ENCODE assay signal across 20 cellular contexts in the genomic region with DNA sequence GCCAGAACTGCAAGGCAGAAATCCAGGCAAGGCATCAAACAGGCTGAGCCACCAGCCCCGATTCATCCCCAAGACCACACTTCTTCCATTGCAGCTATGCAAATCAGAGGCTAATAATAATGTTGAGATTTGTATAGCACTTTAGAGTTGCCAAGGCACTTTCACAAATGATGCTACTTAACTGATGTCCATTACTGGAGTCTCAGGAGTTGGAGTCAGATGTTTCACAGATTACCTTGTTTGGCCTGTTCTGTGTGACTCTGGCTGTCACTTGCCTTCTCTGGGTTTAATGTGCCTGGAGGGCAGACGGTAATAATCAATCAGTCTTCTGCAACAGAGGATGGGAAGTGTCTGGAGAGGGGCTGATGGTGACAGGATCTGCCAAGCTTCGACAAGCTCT. TPM values are rescaled to one million over a fixed set of nuclear protein-coding genes. Genes with fewer than 3 reads are reported as not detected.
DNase-seq lines count a peak whose midpoint lies in the region; ATAC-seq and TF ChIP-seq lines count a peak whose summit lies in the region.
"Had no signal": no experiment of that assay in that cellular context is flagged by ENCODE, and none has a peak within 500 bp of the region (broad histone marks: within the 10 kb centered on the region; RNA-seq: fewer than 3 reads in every experiment).

No MANE protein-coding gene starts in this region.

- peaks cover 40% of the 10 kb centered on the region for H3K36me3 Mint-ChIP-seq in activated CD4-positive, alpha-beta T cell treated with anti-CD3 and anti-CD28 coated beads, Interleukin-2, amount 10 ng/mL, durations not matched to agents 24 days and 14 days (ENCODE audit: low read depth)
- H3K36me3 Mint-ChIP-seq in CD8-positive, alpha-beta T cell, result peaks cover 52% of the 10 kb centered on the region
- peaks cover 21% of the 10 kb centered on the region for H3K36me3 Mint-ChIP-seq in activated CD8-positive, alpha-beta T cell treated with anti-CD3 and anti-CD28 coated beads for 36 hours (ENCODE audit: low read depth)

- H3K4ac ChIP-seq in neuronal stem cell (ENCODE audit: low read length), result no peak overlapping the region

- peak overlapping the region; percentile 66 for H3K27ac Mint-ChIP-seq in activated CD4-positive, alpha-beta T cell treated with anti-CD3 and anti-CD28 coated beads, Interleukin-2, amount 10 ng/mL, durations not matched to agents 24 days and 14 days
- H3K27ac Mint-ChIP-seq in CD8-positive, alpha-beta T cell, result no peak overlapping the region
- peak overlapping the region; percentile 76 for H3K27ac Mint-ChIP-seq in activated CD8-positive, alpha-beta T cell treated with anti-CD3 and anti-CD28 coated beads for 36 hours

- H3K4me2 ChIP-seq in neuronal stem cell (ENCODE audit: insufficient read depth, low read length, poor library complexity, severe bottlenecking), result no peak overlapping the region

- no peak overlapping the region for H3K4me3 ChIP-seq in CD8-positive, alpha-beta T cell (ENCODE audit: low read depth, low read length)
- no peak overlapping the region for H3K4me3 ChIP-seq in neuronal stem cell (ENCODE audit: low read length in 2 of 2)
- H3K4me3 ChIP-seq: pancreas, upper lobe of right lung had no signal

- POLR2A ChIA-PET in CD8-positive, alpha-beta T cell (lab: Charles Lee), result no interaction called here
- POLR2A ChIA-PET in activated CD8-positive, alpha-beta T cell treated with anti-CD3 and anti-CD28 coated beads for 36 hours (lab: Charles Lee), result interaction anchor here (0.6 to 1.2 kb wide), 2 partner anchors 20 to 79 kb away, joined by 3 to 4 read pairs; no protein-coding TSS in a partner anchor

- no peaks in the 10 kb centered on the region for H3K9me3 ChIP-seq in CD8-positive, alpha-beta T cell (ENCODE audit: low read length)
- H3K9me3 ChIP-seq in neuronal stem cell (replicated peaks in 1 of 2; ENCODE audit: control insufficient read depth in 2 of 2, insufficient read depth in 1 of 2, low read depth in 1 of 2, low read length in 2 of 2), result no peaks in the 10 kb centered on the region
- H3K9me3 ChIP-seq: pancreas, upper lobe of right lung had no signal

- no peak overlapping the region for H2BK15ac ChIP-seq in neuronal stem cell (ENCODE audit: low read length)

- no peak for DNase-seq in activated CD4-positive, alpha-beta T cell treated with anti-CD3 and anti-CD28 coated beads, Interleukin-2, amount 10 ng/mL, durations not matched to agents 24 days and 14 days
- DNase-seq in activated CD4-positive, alpha-beta T cell treated with anti-CD3 and anti-CD28 coated beads, Interleukin-2, amount 50 U/mL, for 4 hours, result no peak
- no peak for DNase-seq in CD8-positive, alpha-beta T cell
- no peak for DNase-seq in activated CD8-positive, alpha-beta T cell treated with anti-CD3 and anti-CD28 coated beads for 36 hours
- DNase-seq in neuronal stem cell (ENCODE audit: low spot score) (no peak), NCI-H2196 treated with DMSO at 0.1 percent for 48 hours (lab: John Stamatoyannopoulos, UW; ENCODE audit: unreplicated experiment) (no peak), head of caudate nucleus (no peak), cerebellum (ENCODE audit: low spot score) (no peak)
- DNase-seq: activated naive CD8-positive, alpha-beta T cell treated with anti-CD3 and anti-CD28 coated beads, Interleukin-2, amount 10 ng/mL, durations not matched to agents 7 days and 5 days; effector CD4-positive, alpha-beta T cell; GF-D8; GOT3; KG1; NCI-H1092 treated with DMSO at 0.1 percent for 48 hours; NCI-H2171 treated with DMSO at 0.1 percent for 48 hours; pancreas; SIG-M5; small intestine; upper lobe of right lung had no signal

- CTCF ChIA-PET in CD8-positive, alpha-beta T cell (lab: Charles Lee), result interaction anchor here (1.2 to 2.6 kb wide), 2 partner anchors 13 to 80 kb away, joined by 3 to 11 read pairs; no protein-coding TSS in a partner anchor
- CTCF ChIA-PET in activated CD8-positive, alpha-beta T cell treated with anti-CD3 and anti-CD28 coated beads for 36 hours (lab: Charles Lee), result interaction anchor here (1.6 to 4.9 kb wide), 2 partner anchors 32 to 80 kb away, joined by 3 to 26 read pairs; no protein-coding TSS in a partner anchor

- H3K9me3 Mint-ChIP-seq in activated CD4-positive, alpha-beta T cell treated with anti-CD3 and anti-CD28 coated beads, Interleukin-2, amount 10 ng/mL, durations not matched to agents 24 days and 14 days, result no peaks in the 10 kb centered on the region
- no peaks in the 10 kb centered on the region for H3K9me3 Mint-ChIP-seq in CD8-positive, alpha-beta T cell
- no peaks in the 10 kb centered on the region for H3K9me3 Mint-ChIP-seq in activated CD8-positive, alpha-beta T cell treated with anti-CD3 and anti-CD28 coated beads for 36 hours
- H3K9me3 Mint-ChIP-seq: activated naive CD8-positive, alpha-beta T cell treated with anti-CD3 and anti-CD28 coated beads, Interleukin-2, amount 10 ng/mL, durations not matched to agents 7 days and 5 days had no signal

- no peak for ATAC-seq in CD8-positive, alpha-beta T cell
- ATAC-seq in activated CD8-positive, alpha-beta T cell treated with anti-CD3 and anti-CD28 coated beads for 36 hours, result no peak
- ATAC-seq: pancreas, upper lobe of right lung had no signal

- H3K4me1 ChIP-seq in CD8-positive, alpha-beta T cell (ENCODE audit: insufficient read depth, low read length), result peaks cover 37% of the 10 kb centered on the region
- peaks cover 3 to 16% of the 10 kb centered on the region in 2 donors for H3K4me1 ChIP-seq in neuronal stem cell (ENCODE audit: control insufficient read depth in 2 of 2, insufficient read depth in 1 of 2, low read depth in 1 of 2, low read length in 2 of 2)
- H3K4me1 ChIP-seq: pancreas had no signal

- no peak overlapping the region for H3K23ac ChIP-seq in neuronal stem cell (ENCODE audit: low read depth, low read length, poor library complexity)

- H2AK5ac ChIP-seq in neuronal stem cell (ENCODE audit: low read depth, low read length), result no peak overlapping the region

- no peak overlapping the region for H3K9ac ChIP-seq in neuronal stem cell (ENCODE audit: low read depth, low read length, poor library complexity)

- H3K4me3 Mint-ChIP-seq in activated CD4-positive, alpha-beta T cell treated with anti-CD3 and anti-CD28 coated beads, Interleukin-2, amount 10 ng/mL, durations not matched to agents 24 days and 14 days, result no peak overlapping the region
- no peak overlapping the region for H3K4me3 Mint-ChIP-seq in CD8-positive, alpha-beta T cell
- H3K4me3 Mint-ChIP-seq in activated CD8-positive, alpha-beta T cell treated with anti-CD3 and anti-CD28 coated beads for 36 hours, result no peak overlapping the region
- H3K4me3 Mint-ChIP-seq: activated naive CD8-positive, alpha-beta T cell treated with anti-CD3 and anti-CD28 coated beads, Interleukin-2, amount 10 ng/mL, durations not matched to agents 7 days and 5 days had no signal

- WGBS in neuronal stem cell (ENCODE audit: extremely low coverage in 2 of 2, insufficient read length in 2 of 2, insufficient replicate concordance in 1 of 2), 2 donors, result no CpG with 5 or more reads among the region's 3 CpGs

- intact Hi-C loops in activated CD4-positive, alpha-beta T cell treated with anti-CD3 and anti-CD28 coated beads, Interleukin-2, amount 10 ng/mL, durations not matched to agents 24 days and 14 days (cut with micrococcal nuclease), result no loop called here
- intact Hi-C loops in CD8-positive, alpha-beta T cell (cut with DNase I, micrococcal nuclease), result loop anchor here in 1 of 2 experiments (10.0 kb wide), 1 partner anchor 416 kb away; no protein-coding TSS in a partner anchor
- intact Hi-C loops in activated CD8-positive, alpha-beta T cell treated with anti-CD3 and anti-CD28 coated beads for 36 hours (cut with micrococcal nuclease), result no loop called here
- intact Hi-C loops in head of caudate nucleus (cut with DNase I), result no loop called here

- H3K36me3 ChIP-seq in CD8-positive, alpha-beta T cell (ENCODE audit: insufficient read depth, low read length), result peaks cover 46% of the 10 kb centered on the region
- H3K36me3 ChIP-seq in neuronal stem cell (replicated peaks in 1 of 2; ENCODE audit: control insufficient read depth in 2 of 2, insufficient read depth in 2 of 2, low read length in 2 of 2), result no peaks in the 10 kb centered on the region
- H3K36me3 ChIP-seq: pancreas, upper lobe of right lung had no signal

- no peak for TF ChIP-seq CTCF in CD8-positive, alpha-beta T cell (IDR thresholded peaks at IDR 0.05)
- no peak for TF ChIP-seq CTCF in activated CD8-positive, alpha-beta T cell treated with anti-CD3 and anti-CD28 coated beads for 36 hours (IDR thresholded peaks at IDR 0.05)

- no peak overlapping the region for H4K8ac ChIP-seq in neuronal stem cell (ENCODE audit: low read depth, low read length)

- no peaks in the 10 kb centered on the region for H3K27me3 ChIP-seq in CD8-positive, alpha-beta T cell (ENCODE audit: insufficient read depth, low read length)
- peaks cover 0 to 53% (median 0%) of the 10 kb centered on the region in 3 experiments for H3K27me3 ChIP-seq in neuronal stem cell (ENCODE audit: control insufficient read depth in 3 of 3, insufficient read depth in 3 of 3, low read depth in 1 of 3, low read length in 3 of 3)
- H3K27me3 ChIP-seq: pancreas, upper lobe of right lung had no signal

- H2AFZ ChIP-seq in neuronal stem cell (ENCODE audit: low read length), result no peak overlapping the region

- peak overlapping the region; percentile 11 for H2BK120ac ChIP-seq in neuronal stem cell (ENCODE audit: low read depth, low read length)

- no peaks in the 10 kb centered on the region for H3K79me1 ChIP-seq in neuronal stem cell (ENCODE audit: low read depth, low read length)

- H3K27ac ChIP-seq in CD8-positive, alpha-beta T cell (ENCODE audit: low read depth, low read length), result peak overlapping the region; percentile 19
- no peak overlapping the region for H3K27ac ChIP-seq in neuronal stem cell (replicated peaks; ENCODE audit: low read length)
- H3K27ac ChIP-seq: pancreas, upper lobe of right lung had no signal

- no peak overlapping the region for H3K18ac ChIP-seq in neuronal stem cell (ENCODE audit: low read length)

- H3K27me3 Mint-ChIP-seq in activated CD4-positive, alpha-beta T cell treated with anti-CD3 and anti-CD28 coated beads, Interleukin-2, amount 10 ng/mL, durations not matched to agents 24 days and 14 days, result no peaks in the 10 kb centered on the region
- no peaks in the 10 kb centered on the region for H3K27me3 Mint-ChIP-seq in CD8-positive, alpha-beta T cell (ENCODE audit: low read depth)
- H3K27me3 Mint-ChIP-seq in activated CD8-positive, alpha-beta T cell treated with anti-CD3 and anti-CD28 coated beads for 36 hours, result no peaks in the 10 kb centered on the region
- H3K27me3 Mint-ChIP-seq: activated naive CD8-positive, alpha-beta T cell treated with anti-CD3 and anti-CD28 coated beads, Interleukin-2, amount 10 ng/mL, durations not matched to agents 7 days and 5 days had no signal

- no peak overlapping the region for H2BK5ac ChIP-seq in neuronal stem cell (ENCODE audit: low read length)

- peak overlapping the region; percentile 3 for H3K14ac ChIP-seq in neuronal stem cell (ENCODE audit: low read length)

- H4K91ac ChIP-seq in neuronal stem cell (ENCODE audit: low read depth, low read length, poor library complexity), result no peak overlapping the region

- no peak overlapping the region for H2BK12ac ChIP-seq in neuronal stem cell (ENCODE audit: low read length)

- peaks cover 13% of the 10 kb centered on the region for H3K4me1 Mint-ChIP-seq in activated CD4-positive, alpha-beta T cell treated with anti-CD3 and anti-CD28 coated beads, Interleukin-2, amount 10 ng/mL, durations not matched to agents 24 days and 14 days
- H3K4me1 Mint-ChIP-seq in CD8-positive, alpha-beta T cell (ENCODE audit: low read depth), result peaks cover 27% of the 10 kb centered on the region
- peaks cover 11% of the 10 kb centered on the region for H3K4me1 Mint-ChIP-seq in activated CD8-positive, alpha-beta T cell treated with anti-CD3 and anti-CD28 coated beads for 36 hours (ENCODE audit: low read depth)

RNA-seq across cellular contexts. Expression of gene MPZL1, which starts 40.8 kb away (rescaled TPM):
- total RNA-seq in activated CD4-positive, alpha-beta T cell treated with anti-CD3 and anti-CD28 coated beads, Interleukin-2, amount 10 ng/mL, durations not matched to agents 24 days and 14 days, result 39.3 and 41.8 TPM in 2 replicates
- total RNA-seq in CD8-positive, alpha-beta T cell, result under 1 TPM; 0.67 to 0.81 TPM
- total RNA-seq in activated CD8-positive, alpha-beta T cell treated with anti-CD3 and anti-CD28 coated beads for 36 hours, result 10 to 100 TPM; 14.8 to 15.4 TPM
- polyA plus RNA-seq in neuronal stem cell (2013, experiment 1 of 2), result 78.4 TPM
- polyA plus RNA-seq in neuronal stem cell (2013, experiment 2 of 2), result 81.9 TPM
- total RNA-seq in cerebellum, result 134 TPM

RNA-seq across cellular contexts. Expression of gene RCSD1, which starts 51.0 kb away (rescaled TPM):
- 74.7 and 81.0 TPM in 2 replicates for total RNA-seq in activated CD4-positive, alpha-beta T cell treated with anti-CD3 and anti-CD28 coated beads, Interleukin-2, amount 10 ng/mL, durations not matched to agents 24 days and 14 days
- 10 to 100 TPM; 42.4 to 44.3 TPM for total RNA-seq in CD8-positive, alpha-beta T cell
- total RNA-seq in activated CD8-positive, alpha-beta T cell treated with anti-CD3 and anti-CD28 coated beads for 36 hours, result 10 to 100 TPM; 66.4 to 67.9 TPM
- 0.22 TPM for polyA plus RNA-seq in neuronal stem cell (2013, experiment 1 of 2)
- polyA plus RNA-seq in neuronal stem cell (2013, experiment 2 of 2), result 0.15 TPM
- 5.3 TPM for total RNA-seq in cerebellum
- total RNA-seq: A673 had no signal

Comparison
In these comparisons a context has a peak if more than half of its experiments do, and no peak if none do; other contexts are left out.
1. RNA of gene MPZL1, which starts 40.8 kb away (total RNA-seq): 134 TPM in cerebellum (single experiment), 39.3 to 41.8 TPM in activated CD4-positive, alpha-beta T cell treated with anti-CD3 and anti-CD28 coated beads, Interleukin-2, amount 10 ng/mL, durations not matched to agents 24 days and 14 days and 14.8 to 15.4 TPM in activated CD8-positive, alpha-beta T cell treated with anti-CD3 and anti-CD28 coated beads for 36 hours; 0.67 to 0.81 TPM in CD8-positive, alpha-beta T cell; every median in the first group is over 4 times any median in the second.